9 cellular contexts compared by ENCODE assay signal in genomic region chr12:84913151-84913550, GRCh38. TPM values are rescaled to one million over a fixed set of nuclear protein-coding genes. Genes with fewer than 3 reads are reported as not detected.
DNase-seq lines count a peak whose midpoint lies in the region; ATAC-seq and TF ChIP-seq lines count a peak whose summit lies in the region.
"Had no signal": no experiment of that assay in that cellular context is flagged by ENCODE, and none has a peak within 500 bp of the region (broad histone marks: within the 10 kb centered on the region; RNA-seq: fewer than 3 reads in every experiment).

No MANE protein-coding gene starts in this region.

- peaks cover 0 to 28% (median 22%) of the 10 kb centered on the region in 4 donors for H3K4me1 ChIP-seq in sigmoid colon

- peak overlapping the region; percentile 70 for H3K4me3 ChIP-seq in fibroblast of villous mesenchyme (ENCODE audit: low read depth, low read length)
- H3K4me3 ChIP-seq in sigmoid colon: peak overlapping the region in 3 of 4 donors; percentile 39 to 48 (median 44)
- H3K4me3 ChIP-seq: GM12878 had no signal

- peaks cover 0 to 62% (median 23%) of the 10 kb centered on the region in 3 donors for H3K27me3 ChIP-seq in sigmoid colon

- H3K27ac Mint-ChIP-seq in immature natural killer cell: no peak overlapping the region

- peaks cover 5 to 7% (median 5%) of the 10 kb centered on the region in 3 donors for H3K27me3 Mint-ChIP-seq in immature natural killer cell (ENCODE audit: low read depth in 3 of 3)

- no peaks in the 10 kb centered on the region for H3K9me3 ChIP-seq in sigmoid colon

- TF ChIP-seq CTCF in fibroblast of villous mesenchyme (IDR thresholded peaks at IDR 0.05; ENCODE audit: insufficient read depth, low read depth, low read length) (no peak), sigmoid colon (IDR thresholded peaks at IDR 0.05) (no peak)

- intact Hi-C loops in sigmoid colon (cut with DNase I): no loop called here

- H3K36me3 ChIP-seq in sigmoid colon: no peaks in the 10 kb centered on the region

- H3K4me1 Mint-ChIP-seq in immature natural killer cell: no peaks in the 10 kb centered on the region

- 11 to 32% methylated on average over 10 of the region's 10 CpGs for WGBS in sigmoid colon, 2 donors

- peaks cover 0 to 4% (median 3%) of the 10 kb centered on the region in 3 donors for H3K36me3 Mint-ChIP-seq in immature natural killer cell

- H3K4me3 Mint-ChIP-seq in immature natural killer cell: no peak overlapping the region

- peaks cover 0 to 26% (median 7%) of the 10 kb centered on the region in 6 donors for H3K9me3 Mint-ChIP-seq in immature natural killer cell

- ATAC-seq in HG03432 (IDR thresholded peaks at IDR 0.05; ENCODE audit: unreplicated experiment) (no peak), HG03439 (IDR thresholded peaks at IDR 0.05; ENCODE audit: unreplicated experiment) (no peak), HG02970 (IDR thresholded peaks at IDR 0.05; ENCODE audit: low FRiP score, unreplicated experiment) (no peak)

- TF ChIP-seq POLR2A in sigmoid colon (IDR thresholded peaks at IDR 0.05): no peak

- TF ChIP-seq EP300 in sigmoid colon (IDR thresholded peaks at IDR 0.05): no peak

- H3K27ac ChIP-seq in sigmoid colon: no peak overlapping the region

- DNase-seq in H4 (ENCODE audit: low spot score) (peak; percentile 16), SK-N-DZ (ENCODE audit: low spot score) (peak; percentile 70), fibroblast of villous mesenchyme (ENCODE audit: low read depth) (peak; percentile 11), sigmoid colon (no peak), immature natural killer cell (no peak)

RNA-seq across cellular contexts. Expression of gene SLC6A15, which starts 0.6 kb away (rescaled TPM):
- total RNA-seq in H4 (2014; rRNA removed; shearing (Covaris generic)): 12.9 and 23.4 TPM in 2 replicates
- polyA plus RNA-seq in SK-N-DZ (2014; cell fraction: cytosol; rRNA removed): 84.8 and 99.1 TPM in 2 replicates
- polyA plus RNA-seq in SK-N-DZ (2014; cell fraction: nucleus; rRNA removed): 45.0 and 50.9 TPM in 2 replicates
- total RNA-seq in fibroblast of villous mesenchyme (0.43 and 0.64 TPM in 2 replicates), sigmoid colon (1 to 10 TPM in 3 of 4 donors, under 1 TPM in 1; 0.82 to 2.6 (median 1.4) TPM)
- polyA plus RNA-seq in sigmoid colon (under 1 TPM in 2 of 3 donors, not detected in 1; 0.35 to 0.60 TPM), immature natural killer cell (not detected)
- total RNA-seq: GM12878 had no signal

Comparison
In these comparisons a context has a peak if more than half of its experiments do, and no peak if none do; other contexts are left out.
1. DNase-seq: peak in H4 (single experiment), SK-N-DZ (single experiment) and fibroblast of villous mesenchyme (single experiment); none in sigmoid colon (single experiment) and immature natural killer cell (0 of 3).